Comparison of ENCODE assay signal across 8 cellular contexts in the genomic region with DNA sequence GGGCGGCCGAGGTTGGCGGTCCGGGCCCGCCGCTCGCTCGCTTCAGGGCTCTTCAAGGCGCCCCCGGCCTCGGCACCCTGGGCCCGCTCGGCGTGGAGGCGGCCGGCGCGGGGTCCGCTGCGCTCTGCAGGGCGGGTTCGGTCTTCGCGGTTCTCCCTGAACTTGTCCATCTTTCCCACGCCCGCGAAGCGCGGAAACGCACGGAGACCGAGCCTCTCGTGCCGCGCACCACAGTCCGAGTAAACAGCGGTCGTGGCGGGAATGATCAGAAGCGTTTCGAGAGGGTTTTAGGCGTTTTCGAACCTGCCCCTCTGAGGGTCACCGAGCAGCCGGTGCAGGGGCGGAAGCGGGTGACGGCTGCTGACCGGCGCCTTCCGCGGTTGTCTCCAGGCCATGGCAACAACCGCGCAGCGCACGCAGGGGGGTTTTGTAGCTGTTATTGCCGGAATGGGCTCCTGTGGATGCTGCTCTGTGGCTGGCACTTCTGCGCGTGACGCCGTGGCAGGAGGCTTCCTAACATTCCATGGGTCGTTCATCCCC. TPM values are rescaled to one million over a fixed set of nuclear protein-coding genes. Genes with fewer than 3 reads are reported as not detected.
DNase-seq lines count a peak whose midpoint lies in the region; ATAC-seq and TF ChIP-seq lines count a peak whose summit lies in the region.

No MANE protein-coding gene starts in this region.

- H3K36me3 Mint-ChIP-seq in MCF 10A (ENCODE audit: insufficient read depth, unreplicated experiment): peaks cover 29% of the 10 kb centered on the region

- peak; percentile 4 for ATAC-seq in GM18861 (IDR thresholded peaks at IDR 0.05; ENCODE audit: unreplicated experiment)
- ATAC-seq in HG02884 (IDR thresholded peaks at IDR 0.05; ENCODE audit: unreplicated experiment): no peak

- intact Hi-C loops in MCF 10A (cut with micrococcal nuclease): no loop called here

- no peaks in the 10 kb centered on the region for H3K9me3 Mint-ChIP-seq in MCF 10A (ENCODE audit: unreplicated experiment)

- BruUV-seq in MCF 10A (replicated peaks; lab: Mats Ljungman, UMichigan): no TSS peak

- no peak for TF ChIP-seq CTCF in NB4 (IDR thresholded peaks at IDR 0.05; ENCODE audit: low read depth, low read length)
- TF ChIP-seq CTCF in MCF 10A (IDR thresholded peaks at IDR 0.05; ENCODE audit: unreplicated experiment): no peak

- H3K36me3 ChIP-seq in stomach smooth muscle (ENCODE audit: control insufficient read depth in 2 of 2, insufficient read depth in 2 of 2, low read length in 2 of 2): peaks cover 19 to 20% of the 10 kb centered on the region in 2 donors

- peak overlapping the region; percentile 99 for H3K27ac ChIP-seq in stomach smooth muscle (ENCODE audit: low read length)

- no peaks in the 10 kb centered on the region for H3K27me3 Mint-ChIP-seq in MCF 10A (ENCODE audit: insufficient read depth, unreplicated experiment)

- H3K4me1 ChIP-seq in stomach smooth muscle (ENCODE audit: control insufficient read depth, insufficient read depth, low read length): peaks cover 18% of the 10 kb centered on the region

- peak overlapping the region; percentile 83 for H3K4me3 Mint-ChIP-seq in MCF 10A (ENCODE audit: unreplicated experiment)

- POLR2A ChIA-PET in MCF 10A (lab: Yijun Ruan, JAX): interaction anchor here (0.6 to 2.1 kb wide), 12 partner anchors 11 to 1103 kb away, joined by 3 to 27 read pairs (median 4); a partner anchor contains a TSS

- H3K9me3 ChIP-seq in stomach smooth muscle (ENCODE audit: control insufficient read depth in 2 of 2, low read length in 2 of 2): no peaks in the 10 kb centered on the region

- H3K9ac ChIP-seq in stomach smooth muscle (ENCODE audit: low read length in 2 of 2): peak overlapping the region; percentile 69 to 80

- H3K27ac Mint-ChIP-seq in MCF 10A (ENCODE audit: low read depth, unreplicated experiment): peak overlapping the region; percentile 75

- DNase-seq in AML-193 (lab: John Stamatoyannopoulos, UW) (peak; percentile 38 to 45), NB4 (ENCODE audit: low read depth) (peak; percentile 59), MCF 10A (ENCODE audit: unreplicated experiment) (no peak), kidney tubule cell (ENCODE audit: low spot score) (peak; percentile 55), NCI-H128 (lab: John Stamatoyannopoulos, UW; ENCODE audit: unreplicated experiment) (no peak)

- CTCF ChIA-PET in MCF 10A (lab: Yijun Ruan, JAX): interaction anchor here (0.6 kb wide), 1 partner anchor 35 kb away, joined by 4 read pairs; no protein-coding TSS in a partner anchor

- H3K4me3 ChIP-seq in NB4 (ENCODE audit: low read depth, low read length): peak overlapping the region; percentile 82
- H3K4me3 ChIP-seq in stomach smooth muscle (ENCODE audit: low read length in 2 of 2): peak overlapping the region; percentile 85 to 88

- peaks cover 12% of the 10 kb centered on the region for H3K4me1 Mint-ChIP-seq in MCF 10A (ENCODE audit: insufficient read depth, unreplicated experiment)

- no peak for TF ChIP-seq POLR2A in NB4 (IDR thresholded peaks at IDR 0.05; ENCODE audit: extremely low read depth, insufficient read length)

- no peaks in the 10 kb centered on the region for H3K27me3 ChIP-seq in stomach smooth muscle (ENCODE audit: control insufficient read depth in 1 of 2, insufficient read depth in 2 of 2, low read length in 2 of 2)

RNA-seq across cellular contexts. Expression of a gene that starts 0.4 kb away (rescaled TPM):
- total RNA-seq in MCF 10A (2022): 20.6 TPM in 2 replicates

RNA-seq across cellular contexts. Expression of a gene that starts 8.4 kb away (rescaled TPM):
- total RNA-seq in MCF 10A (2022): 38.0 and 45.4 TPM in 2 replicates

RNA-seq across cellular contexts. Expression of a gene that starts 40.6 kb away (rescaled TPM):
- 16.5 and 21.1 TPM in 2 replicates for total RNA-seq in MCF 10A (2022)

RNA-seq across cellular contexts. Expression of a gene that starts 40.8 kb away (rescaled TPM):
- total RNA-seq in MCF 10A (2022): 14.8 and 16.2 TPM in 2 replicates

Comparison
In these comparisons a context has a peak if more than half of its experiments do, and no peak if none do; other contexts are left out.
1. DNase-seq: peak in AML-193 (2 of 2), NB4 (single experiment) and kidney tubule cell (single experiment); none in MCF 10A (single experiment) and NCI-H128 (single experiment).